Comparison of ENCODE assay signal across 1 cellular context in genomic region chr15:63474810-63475316, GRCh38.
TF ChIP-seq lines count a peak whose summit lies in the region.

No MANE protein-coding gene starts in this region.

TF ChIP-seq in GM23338, 12 proteins besides CTCF, POLR2A, EP300 and RAD21 (continued from another document):
- no peak for TF ChIP-seq REST (IDR thresholded peaks at IDR 0.05; ENCODE audit: unreplicated experiment)
- no peak for TF ChIP-seq EZH2phosphoT487 (IDR thresholded peaks at IDR 0.05; ENCODE audit: unreplicated experiment)
- no peak for TF ChIP-seq NANOG (IDR thresholded peaks at IDR 0.05; ENCODE audit: borderline replicate concordance)
- no peak for TF ChIP-seq EZH2 (IDR thresholded peaks at IDR 0.05; ENCODE audit: low read depth, unreplicated experiment)
